ENCODE assay signal across 13 cellular contexts in genomic region chr13:111099292-111099691, GRCh38.
"Had no signal": no experiment of that assay in that cellular context is flagged by ENCODE, and none has a peak within 500 bp of the region (broad histone marks: within the 10 kb centered on the region; RNA-seq: fewer than 3 reads in every experiment).

No MANE protein-coding gene starts in this region.

- H3K4me3 Mint-ChIP-seq: activated naive CD8-positive, alpha-beta T cell treated with anti-CD3 and anti-CD28 coated beads, Interleukin-2, amount 50 U/mL, for 24 hours; naive B cell; type B pancreatic cell had no signal

- H3K9me3 ChIP-seq: ovary, right lobe of liver had no signal

- H3K27me3 ChIP-seq: ovary, right lobe of liver had no signal

- DNase-seq: activated CD4-positive, alpha-beta T cell treated with anti-CD3 and anti-CD28 coated beads for 1 hour; activated CD4-positive, alpha-beta T cell treated with anti-CD3 and anti-CD28 coated beads, Interleukin-2, amount 50 U/mL, for 4 hours; activated naive CD4-positive, alpha-beta T cell treated with Interleukin-2 at 50 U/mL for 16 hours; activated naive CD8-positive, alpha-beta T cell treated with anti-CD3 and anti-CD28 coated beads, Interleukin-2, amount 50 U/mL, for 24 hours; activated T-cell treated with anti-CD3 and anti-CD28 coated beads for 4 hours; aorta; dorsolateral prefrontal cortex; naive B cell; ovary; right lobe of liver; stimulated activated naive CD8-positive, alpha-beta T cell treated with anti-CD3 and anti-CD28 coated beads, Interleukin-15, Interleukin-2, amounts not matched to agents 100 U/mL and 50 U/mL, for 24 hours; T-helper 9 cell had no signal

- H3K4me3 ChIP-seq: dorsolateral prefrontal cortex, ovary, right lobe of liver had no signal

- H3K27ac Mint-ChIP-seq: activated naive CD8-positive, alpha-beta T cell treated with anti-CD3 and anti-CD28 coated beads, Interleukin-2, amount 50 U/mL, for 24 hours; naive B cell; type B pancreatic cell had no signal

- H3K4me1 ChIP-seq: right lobe of liver had no signal

- H3K27ac ChIP-seq: dorsolateral prefrontal cortex, ovary, right lobe of liver had no signal

- ATAC-seq: activated naive CD8-positive, alpha-beta T cell treated with anti-CD3 and anti-CD28 coated beads, Interleukin-2, amount 50 U/mL, for 24 hours; right lobe of liver; stimulated activated naive CD8-positive, alpha-beta T cell treated with anti-CD3 and anti-CD28 coated beads, Interleukin-15, Interleukin-2, amounts not matched to agents 100 U/mL and 50 U/mL, for 24 hours had no signal

- H3K4me1 Mint-ChIP-seq: activated naive CD8-positive, alpha-beta T cell treated with anti-CD3 and anti-CD28 coated beads, Interleukin-2, amount 50 U/mL, for 24 hours; naive B cell had no signal

- H3K36me3 ChIP-seq: ovary, right lobe of liver had no signal

- H3K36me3 Mint-ChIP-seq: type B pancreatic cell had no signal
